Comparison of ENCODE assay signal across 11 cellular contexts in genomic region chr10:88979153-88979562, GRCh38. TPM values are rescaled to one million over a fixed set of nuclear protein-coding genes. Genes with fewer than 3 reads are reported as not detected.
DNase-seq lines count a peak whose midpoint lies in the region; FAIRE-seq and TF ChIP-seq lines count a peak whose summit lies in the region.
"Had no signal": no experiment of that assay in that cellular context is flagged by ENCODE, and none has a peak within 500 bp of the region (broad histone marks: within the 10 kb centered on the region; RNA-seq: fewer than 3 reads in every experiment).

No MANE protein-coding gene starts in this region.

- no peak overlapping the region for H2BK15ac ChIP-seq in mesenchymal stem cell (ENCODE audit: low read depth, poor library complexity, severe bottlenecking)

- H3K23ac ChIP-seq in mesenchymal stem cell (ENCODE audit: low read length in 2 of 2), result no peak overlapping the region

- H3K4me1 ChIP-seq in mesenchymal stem cell (ENCODE audit: control insufficient read depth, insufficient read depth, low read depth, low read length), result peaks cover 8% of the 10 kb centered on the region

- H2AK5ac ChIP-seq in mesenchymal stem cell (ENCODE audit: low read length, severe bottlenecking), result no peak overlapping the region

- H3K4me2 ChIP-seq in mesenchymal stem cell (ENCODE audit: low read length, poor library complexity, severe bottlenecking), result no peak overlapping the region

- H3K9me3 Mint-ChIP-seq in glutamatergic neuron (ENCODE audit: unreplicated experiment) (no peaks in the 10 kb centered on the region), type B pancreatic cell (no peaks in the 10 kb centered on the region)

- no peaks in the 10 kb centered on the region for H3K4me1 Mint-ChIP-seq in glutamatergic neuron (ENCODE audit: low read depth, unreplicated experiment)
- peaks cover 27% of the 10 kb centered on the region for H3K4me1 Mint-ChIP-seq in type B pancreatic cell (ENCODE audit: unreplicated experiment)

- peaks cover 0 to 22% of the 10 kb centered on the region in 2 experiments for H3K36me3 ChIP-seq in mesenchymal stem cell (ENCODE audit: control insufficient read depth in 1 of 2, insufficient read depth in 2 of 2, low read depth in 1 of 2, low read length in 2 of 2)
- H3K36me3 ChIP-seq: cardiac muscle cell had no signal

- H3K27ac ChIP-seq in mesenchymal stem cell (ENCODE audit: low read length, poor library complexity, severe bottlenecking), result no peak overlapping the region
- H3K27ac ChIP-seq: cardiac muscle cell, HL-60 had no signal

- H3K18ac ChIP-seq in mesenchymal stem cell (ENCODE audit: low read depth in 1 of 2, low read length in 2 of 2), result no peak overlapping the region

- H4K8ac ChIP-seq in mesenchymal stem cell (ENCODE audit: low read length), result no peak overlapping the region

- H3K9me3 ChIP-seq in mesenchymal stem cell (ENCODE audit: control insufficient read depth, low read length), result no peaks in the 10 kb centered on the region

- no peak overlapping the region for H3K14ac ChIP-seq in mesenchymal stem cell (ENCODE audit: low read length in 2 of 2)

- no peak overlapping the region for H2BK12ac ChIP-seq in mesenchymal stem cell (ENCODE audit: low read length in 2 of 2)

- H3K27me3 ChIP-seq in mesenchymal stem cell (ENCODE audit: control insufficient read depth in 1 of 2, insufficient read depth in 1 of 2, low read length in 2 of 2), result no peaks in the 10 kb centered on the region
- H3K27me3 ChIP-seq: cardiac muscle cell had no signal

- no peak overlapping the region for H4K91ac ChIP-seq in mesenchymal stem cell (ENCODE audit: low read length)

- H3K27me3 Mint-ChIP-seq in glutamatergic neuron (ENCODE audit: unreplicated experiment) (no peaks in the 10 kb centered on the region), type B pancreatic cell (no peaks in the 10 kb centered on the region)

- peak; percentile 62 for DNase-seq in LoVo (ENCODE audit: low spot score)
- DNase-seq in cerebellum (ENCODE audit: low spot score), result peak; percentile 49
- peak; percentile 59 for DNase-seq in mesenchymal stem cell
- DNase-seq in urothelium cell line (ENCODE audit: low spot score), result peak; percentile 85
- no peak for DNase-seq in cortex of kidney (lab: John Stamatoyannopoulos, UW)
- no peak for DNase-seq in NCI-H82 (lab: John Stamatoyannopoulos, UW)
- DNase-seq in glutamatergic neuron, result no peak
- no peak for DNase-seq in type B pancreatic cell (ENCODE audit: extremely low spot score, unreplicated experiment)
- DNase-seq: stimulated activated naive CD4-positive, alpha-beta T cell treated with Interleukin-2 at 50 U/mL for 16 hours had no signal

- H2AFZ ChIP-seq in mesenchymal stem cell (ENCODE audit: low read depth, low read length), result no peak overlapping the region

- peak overlapping the region; percentile 74 for H3K9ac ChIP-seq in mesenchymal stem cell (ENCODE audit: low read length)

- H3K4me3 Mint-ChIP-seq in glutamatergic neuron (ENCODE audit: unreplicated experiment) (no peak overlapping the region), type B pancreatic cell (no peak overlapping the region)

- 45% methylated on average over 5 of the region's 5 CpGs for WGBS in mesenchymal stem cell

- no peak overlapping the region for H3K4ac ChIP-seq in mesenchymal stem cell (ENCODE audit: low read depth in 1 of 2, low read length in 2 of 2)

- H3K79me1 ChIP-seq in mesenchymal stem cell (replicated peaks; ENCODE audit: low read length, poor library complexity, severe bottlenecking), result peaks cover 5% of the 10 kb centered on the region

- no peak overlapping the region for H2BK120ac ChIP-seq in mesenchymal stem cell (ENCODE audit: low read depth, low read length)

- no peak overlapping the region for H3K27ac Mint-ChIP-seq in glutamatergic neuron (ENCODE audit: unreplicated experiment)
- no peak overlapping the region for H3K27ac Mint-ChIP-seq in type B pancreatic cell

- no peaks in the 10 kb centered on the region for H3K36me3 Mint-ChIP-seq in glutamatergic neuron (ENCODE audit: unreplicated experiment)
- no peaks in the 10 kb centered on the region for H3K36me3 Mint-ChIP-seq in type B pancreatic cell

- H2BK5ac ChIP-seq in mesenchymal stem cell (ENCODE audit: low read depth, low read length, poor library complexity, severe bottlenecking), result no peak overlapping the region

- TF ChIP-seq CTCF in glutamatergic neuron (IDR thresholded peaks at IDR 0.05; ENCODE audit: partially characterized antibody, unreplicated experiment) (no peak), type B pancreatic cell (conservative IDR thresholded peaks at IDR 0.05) (no peak)

- no peak for FAIRE-seq in urothelium cell line (lab: Jason Lieb, UNC)

- H3K4me3 ChIP-seq in mesenchymal stem cell (ENCODE audit: insufficient read depth in 1 of 2, low read depth in 1 of 2, low read length in 2 of 2), result no peak overlapping the region
- H3K4me3 ChIP-seq: cardiac muscle cell had no signal

RNA-seq across cellular contexts. Expression of gene FAS, which starts 11.4 kb away (rescaled TPM):
- total RNA-seq in cerebellum (3.1 TPM), glutamatergic neuron (ENCODE audit: unreplicated experiment) (0.69 TPM), type B pancreatic cell (ENCODE audit: low replicate concordance) (8.1 and 9.2 TPM in 2 replicates)
- 16.2 TPM for polyA plus RNA-seq in mesenchymal stem cell (2013, experiment 1 of 2)
- 18.1 TPM for polyA plus RNA-seq in mesenchymal stem cell (2013, experiment 2 of 2)

RNA-seq across cellular contexts. Expression of gene ACTA2, which starts 26.6 kb away (rescaled TPM):
- total RNA-seq in cerebellum, result 13.2 TPM
- 390 TPM for polyA plus RNA-seq in mesenchymal stem cell (2013, experiment 1 of 2)
- 385 TPM for polyA plus RNA-seq in mesenchymal stem cell (2013, experiment 2 of 2)
- total RNA-seq in glutamatergic neuron (ENCODE audit: unreplicated experiment), result 4.3 TPM
- 38.1 and 76.5 TPM in 2 replicates for total RNA-seq in type B pancreatic cell (ENCODE audit: low replicate concordance)

Comparison
In these comparisons a context has a peak if more than half of its experiments do, and no peak if none do; other contexts are left out.
1. DNase-seq: peak in LoVo (single experiment), cerebellum (single experiment), mesenchymal stem cell (single experiment) and urothelium cell line (single experiment); none in cortex of kidney (single experiment), NCI-H82 (single experiment), glutamatergic neuron (single experiment) and type B pancreatic cell (single experiment).